8 cellular contexts compared by ENCODE assay signal in genomic region chr17:48047113-48047740, GRCh38. TPM values are rescaled to one million over a fixed set of nuclear protein-coding genes. Genes with fewer than 3 reads are reported as not detected.
DNase-seq lines count a peak whose midpoint lies in the region; ATAC-seq and TF ChIP-seq lines count a peak whose summit lies in the region.

No MANE protein-coding gene starts in this region.

- peak overlapping the region; percentile 100 for H3K27ac Mint-ChIP-seq in activated naive CD4-positive, alpha-beta T cell treated with anti-CD3 and anti-CD28 coated beads, Interleukin-2, amount 50 U/mL, for 24 hours

- H3K27me3 Mint-ChIP-seq in activated naive CD4-positive, alpha-beta T cell treated with anti-CD3 and anti-CD28 coated beads, Interleukin-2, amount 50 U/mL, for 24 hours = no peaks in the 10 kb centered on the region

- no peak for ATAC-seq in Right ventricle myocardium superior (ENCODE audit: poor library complexity)

- H3K4me1 Mint-ChIP-seq in activated naive CD4-positive, alpha-beta T cell treated with anti-CD3 and anti-CD28 coated beads, Interleukin-2, amount 50 U/mL, for 24 hours = peaks cover 42% of the 10 kb centered on the region

- intact Hi-C loops in Right ventricle myocardium superior (cut with DNase I) = no loop called here

- TF ChIP-seq CTCF in right atrium auricular region (IDR thresholded peaks at IDR 0.05) (no peak), kidney epithelial cell (IDR thresholded peaks at IDR 0.05; ENCODE audit: insufficient read depth, low read length, poor library complexity, severe bottlenecking) (no peak)

- H3K4me3 ChIP-seq in right atrium auricular region (peak overlapping the region; percentile 82 to 88), kidney epithelial cell (ENCODE audit: low read depth, low read length) (peak overlapping the region; percentile 66)

- peak overlapping the region; percentile 98 to 99 for H3K27ac ChIP-seq in right atrium auricular region
- peak overlapping the region; percentile 97 for H3K27ac ChIP-seq in substantia nigra (ENCODE audit: low read depth, low read length, poor library complexity, severe bottlenecking)

- peaks cover 0 to 49% of the 10 kb centered on the region in 2 donors for H3K4me1 ChIP-seq in right atrium auricular region

- no peaks in the 10 kb centered on the region for H3K9me3 ChIP-seq in right atrium auricular region

- H3K4me3 Mint-ChIP-seq in activated naive CD4-positive, alpha-beta T cell treated with anti-CD3 and anti-CD28 coated beads, Interleukin-2, amount 50 U/mL, for 24 hours = peak overlapping the region; percentile 100

- DNase-seq in right atrium auricular region (ENCODE audit: low spot score) (no peak), Right ventricle myocardium superior (no peak), kidney epithelial cell (ENCODE audit: low read depth) (no peak), substantia nigra (lab: John Stamatoyannopoulos, UW) (no peak), NOMO-1 (lab: John Stamatoyannopoulos, UW; ENCODE audit: unreplicated experiment in 2 of 2) (no peak), GM19238 (ENCODE audit: insufficient read length, low spot score) (no peak), LoVo (ENCODE audit: low spot score) (no peak)

- H3K27me3 ChIP-seq in right atrium auricular region = no peaks in the 10 kb centered on the region
- no peaks in the 10 kb centered on the region for H3K27me3 ChIP-seq in kidney epithelial cell (ENCODE audit: control insufficient read depth, insufficient read depth, low read length)

- H3K9me3 Mint-ChIP-seq in activated naive CD4-positive, alpha-beta T cell treated with anti-CD3 and anti-CD28 coated beads, Interleukin-2, amount 50 U/mL, for 24 hours = no peaks in the 10 kb centered on the region

- H3K36me3 Mint-ChIP-seq in activated naive CD4-positive, alpha-beta T cell treated with anti-CD3 and anti-CD28 coated beads, Interleukin-2, amount 50 U/mL, for 24 hours = peaks cover 12% of the 10 kb centered on the region

- H3K36me3 ChIP-seq in right atrium auricular region = peaks cover 4% of the 10 kb centered on the region
- no peaks in the 10 kb centered on the region for H3K36me3 ChIP-seq in kidney epithelial cell (ENCODE audit: control insufficient read depth, insufficient read depth, low read length)

RNA-seq across cellular contexts. Expression of gene NFE2L1, which starts 0.9 kb away (rescaled TPM):
- total RNA-seq in right atrium auricular region = 100 to 1,000 TPM; 271 to 418 TPM
- total RNA-seq in Right ventricle myocardium superior = 911 TPM
- total RNA-seq in kidney epithelial cell = 228 TPM in 2 replicates

RNA-seq across cellular contexts. Expression of gene COPZ2, which starts 9.6 kb away (rescaled TPM):
- total RNA-seq in right atrium auricular region (10 to 100 TPM; 43.5 to 48.1 TPM), Right ventricle myocardium superior (49.2 TPM), kidney epithelial cell (3.3 and 3.7 TPM in 2 replicates)

RNA-seq across cellular contexts. Expression of gene CBX1, which starts 54.1 kb away (rescaled TPM):
- 10 to 100 TPM; 18.3 to 22.1 TPM for total RNA-seq in right atrium auricular region
- 31.7 TPM for total RNA-seq in Right ventricle myocardium superior
- total RNA-seq in kidney epithelial cell = 54.8 and 78.6 TPM in 2 replicates
